23 cellular contexts compared by ENCODE assay signal in the genomic region with DNA sequence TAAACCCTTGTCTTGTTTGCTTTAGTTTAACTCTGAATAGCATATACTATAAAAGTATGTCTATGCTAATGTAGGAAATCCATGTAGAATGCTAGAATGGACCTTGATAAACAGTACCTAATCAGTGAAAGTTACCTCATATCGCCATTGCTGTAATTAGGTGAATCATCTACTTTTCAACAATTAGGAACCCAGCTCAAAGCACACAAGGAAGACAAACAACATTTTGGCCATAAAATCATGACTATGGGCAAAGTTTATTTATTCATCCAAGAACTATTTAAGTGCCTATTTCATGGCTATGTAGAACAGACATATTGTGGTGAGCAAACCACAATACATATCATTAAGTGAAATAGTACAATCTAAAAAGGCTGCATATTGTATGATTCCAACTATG.
"Had no signal": no experiment of that assay in that cellular context is flagged by ENCODE, and none has a peak within 500 bp of the region (broad histone marks: within the 10 kb centered on the region; RNA-seq: fewer than 3 reads in every experiment).

No MANE protein-coding gene starts in this region.

- DNase-seq: activated CD4-positive, alpha-beta T cell treated with anti-CD3 and anti-CD28 coated beads, Interleukin-2, amount 10 ng/mL, durations not matched to agents 7 days and 5 days; activated CD4-positive, CD25-positive, alpha-beta regulatory T cell treated with anti-CD3 and anti-CD28 coated beads, Interleukin-2, amount 50 U/mL, for 72 hours; activated CD8-positive, alpha-beta T cell treated with anti-CD3 and anti-CD28 coated beads for 36 hours; activated naive CD4-positive, alpha-beta T cell; activated naive CD8-positive, alpha-beta T cell treated with anti-CD3 and anti-CD28 coated beads for 36 hours; activated T-cell treated with anti-CD3 and anti-CD28 coated beads, Interleukin-2, amount 50 U/mL, for 1 hour; amygdala; body of pancreas; effector CD4-positive, alpha-beta T cell; gastrocnemius medialis; hypothalamus; left ventricle myocardium superior; midbrain; ovary; stimulated activated CD4-positive, alpha-beta T cell treated with anti-CD3 and anti-CD28 coated beads, Interleukin-4, amount 100 ng/mL, for 24 hours; stimulated activated naive CD4-positive, alpha-beta T cell treated with Interleukin-2 at 50 U/mL for 16 hours; upper lobe of left lung; WERI-Rb-1 had no signal

- H3K27ac ChIP-seq: body of pancreas, esophagus muscularis mucosa, gastrocnemius medialis, ovary, prostate gland, right atrium auricular region, thoracic aorta, upper lobe of left lung, WERI-Rb-1 had no signal

- H3K4me3 ChIP-seq: body of pancreas, esophagus muscularis mucosa, gastrocnemius medialis, ovary, prostate gland, right atrium auricular region, thoracic aorta, upper lobe of left lung had no signal

- ATAC-seq: activated CD8-positive, alpha-beta T cell treated with anti-CD3 and anti-CD28 coated beads for 36 hours; body of pancreas; gastrocnemius medialis; left ventricle myocardium superior; natural killer cell treated with Interleukin-12 subunit alpha and Interleukin-12 subunit beta and Interleukin-15 and Interleukin-18, amount 100 ng/mL, for 72 hours had no signal

- H3K36me3 ChIP-seq: esophagus muscularis mucosa, gastrocnemius medialis, ovary, prostate gland, right atrium auricular region, thoracic aorta, upper lobe of left lung, WERI-Rb-1 had no signal

- H3K27me3 ChIP-seq: body of pancreas, esophagus muscularis mucosa, gastrocnemius medialis, ovary, right atrium auricular region, upper lobe of left lung had no signal

- H3K4me1 ChIP-seq: body of pancreas, esophagus muscularis mucosa, gastrocnemius medialis, prostate gland, right atrium auricular region, upper lobe of left lung had no signal

- H3K9me3 ChIP-seq: body of pancreas, esophagus muscularis mucosa, gastrocnemius medialis, ovary, prostate gland, right atrium auricular region, thoracic aorta, upper lobe of left lung had no signal
